Comparison of ENCODE assay signal across 1 cellular context in genomic region chr11:111423250-111423615, GRCh38.
TF ChIP-seq lines count a peak whose summit lies in the region.

No MANE protein-coding gene starts in this region.

TF ChIP-seq in K562, 482 proteins besides CTCF, POLR2A, EP300 and RAD21 (continued from another document):
- TF ChIP-seq ARID3A (IDR thresholded peaks at IDR 0.05; ENCODE audit: borderline replicate concordance, low read depth, low read length) = no peak
- TF ChIP-seq PCBP1 (IDR thresholded peaks at IDR 0.05; ENCODE audit: low read depth, low read length, poor library complexity, severe bottlenecking) = no peak
- no peak for TF ChIP-seq ZNF561 (CRISPR knock-in tag; conservative IDR thresholded peaks at IDR 0.05)
- TF ChIP-seq FOXJ3 (CRISPR knock-in tag; IDR thresholded peaks at IDR 0.05) = no peak
TF ChIP-seq in K562: peak in this region for 0.
